Comparison of ENCODE assay signal across 14 cellular contexts in genomic region chr2:9238927-9239326, GRCh38. TPM values are rescaled to one million over a fixed set of nuclear protein-coding genes. Genes with fewer than 3 reads are reported as not detected.
DNase-seq lines count a peak whose midpoint lies in the region; ATAC-seq and TF ChIP-seq lines count a peak whose summit lies in the region.
"Had no signal": no experiment of that assay in that cellular context is flagged by ENCODE, and none has a peak within 500 bp of the region (broad histone marks: within the 10 kb centered on the region; RNA-seq: fewer than 3 reads in every experiment).

No MANE protein-coding gene starts in this region.

- no peak overlapping the region for H3K9ac ChIP-seq in mesenchymal stem cell (ENCODE audit: low read length)

- H3K27me3 ChIP-seq in heart left ventricle (no peaks in the 10 kb centered on the region), WERI-Rb-1 (ENCODE audit: insufficient read depth, low read depth, severe bottlenecking) (no peaks in the 10 kb centered on the region), mesenchymal stem cell (ENCODE audit: control insufficient read depth in 1 of 2, insufficient read depth in 1 of 2, low read length in 2 of 2) (no peaks in the 10 kb centered on the region), thyroid gland (no peaks in the 10 kb centered on the region)
- H3K27me3 ChIP-seq: stomach had no signal

- H3K4me1 ChIP-seq in heart left ventricle = peaks cover 18 to 87% (median 56%) of the 10 kb centered on the region in 12 donors
- peaks cover 26% of the 10 kb centered on the region for H3K4me1 ChIP-seq in mesenchymal stem cell (ENCODE audit: control insufficient read depth, insufficient read depth, low read depth, low read length)
- H3K4me1 ChIP-seq in thyroid gland = peaks cover 61 to 84% of the 10 kb centered on the region in 2 donors

- peaks cover 21% of the 10 kb centered on the region for H3K79me1 ChIP-seq in mesenchymal stem cell (replicated peaks; ENCODE audit: low read length, poor library complexity, severe bottlenecking)

- peak overlapping the region in 10 of 12 donors; percentile 11 to 87 (median 72) for H3K27ac ChIP-seq in heart left ventricle
- peak overlapping the region; percentile 32; the same call in 1 of the 2 replicates for H3K27ac ChIP-seq in WERI-Rb-1
- no peak overlapping the region for H3K27ac ChIP-seq in mesenchymal stem cell (ENCODE audit: low read length, poor library complexity, severe bottlenecking)
- peak overlapping the region in 2 of 3 donors; percentile 81 to 83 for H3K27ac ChIP-seq in thyroid gland
- H3K27ac ChIP-seq: SK-N-MC had no signal

- H3K36me3 ChIP-seq in heart left ventricle = no peaks in the 10 kb centered on the region
- no peaks in the 10 kb centered on the region for H3K36me3 ChIP-seq in WERI-Rb-1
- no peaks in the 10 kb centered on the region for H3K36me3 ChIP-seq in mesenchymal stem cell (ENCODE audit: control insufficient read depth in 1 of 2, insufficient read depth in 2 of 2, low read depth in 1 of 2, low read length in 2 of 2)
- no peaks in the 10 kb centered on the region for H3K36me3 ChIP-seq in thyroid gland
- H3K36me3 ChIP-seq: stomach had no signal

- H3K9me3 ChIP-seq in heart left ventricle = no peaks in the 10 kb centered on the region
- H3K9me3 ChIP-seq in WERI-Rb-1 (ENCODE audit: severe bottlenecking) = no peaks in the 10 kb centered on the region
- no peaks in the 10 kb centered on the region for H3K9me3 ChIP-seq in mesenchymal stem cell (ENCODE audit: control insufficient read depth, low read length)
- H3K9me3 ChIP-seq in thyroid gland = no peaks in the 10 kb centered on the region
- H3K9me3 ChIP-seq: stomach had no signal

- intact Hi-C loops in heart left ventricle (cut with DNase I) (loop anchor here in 1 of 10 donors (2.0 kb wide), 1 partner anchor 24 kb away; no protein-coding TSS in a partner anchor), left cardiac atrium (cut with DNase I) (no loop called here), thyroid gland (cut with DNase I) (no loop called here)

- peak overlapping the region; percentile 79 for H2BK120ac ChIP-seq in mesenchymal stem cell (ENCODE audit: low read depth, low read length)

- H4K8ac ChIP-seq in mesenchymal stem cell (ENCODE audit: low read length) = peak overlapping the region; percentile 87

- ATAC-seq in heart left ventricle (no peak), left cardiac atrium (no peak), GM19395 (IDR thresholded peaks at IDR 0.05; ENCODE audit: unreplicated experiment) (no peak)

- 63 to 74% (median 70%) methylated on average over 5 of the region's 5 CpGs for WGBS in heart left ventricle, 4 donors
- 85% methylated on average over 5 of the region's 5 CpGs for WGBS in mesenchymal stem cell
- 78 to 79% methylated on average over 5 of the region's 5 CpGs for WGBS in thyroid gland, 2 donors

- TF ChIP-seq CTCF in heart left ventricle (IDR thresholded peaks at IDR 0.05) = no peak
- TF ChIP-seq CTCF in WERI-Rb-1 (IDR thresholded peaks at IDR 0.05; ENCODE audit: low read depth, low read length) = no peak
- no peak for TF ChIP-seq CTCF in thyroid gland (IDR thresholded peaks at IDR 0.05)

- peak overlapping the region; percentile 74 to 81 for H3K4ac ChIP-seq in mesenchymal stem cell (ENCODE audit: low read depth in 1 of 2, low read length in 2 of 2)

- peak overlapping the region; percentile 87 for H4K91ac ChIP-seq in mesenchymal stem cell (ENCODE audit: low read length)

- H3K23ac ChIP-seq in mesenchymal stem cell (ENCODE audit: low read length in 2 of 2) = no peak overlapping the region

- peak overlapping the region; percentile 2 for H2BK5ac ChIP-seq in mesenchymal stem cell (ENCODE audit: low read depth, low read length, poor library complexity, severe bottlenecking)

- H3K4me3 ChIP-seq in heart left ventricle (no peak overlapping the region), WERI-Rb-1 (ENCODE audit: low read depth, low read length) (no peak overlapping the region), mesenchymal stem cell (ENCODE audit: insufficient read depth in 1 of 2, low read depth in 1 of 2, low read length in 2 of 2) (no peak overlapping the region), thyroid gland (replicated peaks in 1 of 3) (no peak overlapping the region)
- H3K4me3 ChIP-seq: SK-N-MC, stomach had no signal

- peak overlapping the region in 1 of 2 experiments; percentile 78 for H3K14ac ChIP-seq in mesenchymal stem cell (ENCODE audit: low read length in 2 of 2)

- peak overlapping the region; percentile 73 to 81 for H3K18ac ChIP-seq in mesenchymal stem cell (ENCODE audit: low read depth in 1 of 2, low read length in 2 of 2)

- peak overlapping the region; percentile 64 for H2AK5ac ChIP-seq in mesenchymal stem cell (ENCODE audit: low read length, severe bottlenecking)

- no peak overlapping the region for H2AFZ ChIP-seq in mesenchymal stem cell (ENCODE audit: low read depth, low read length)

- TF ChIP-seq POLR2A in heart left ventricle (IDR thresholded peaks at IDR 0.05) (no peak), thyroid gland (IDR thresholded peaks at IDR 0.05) (no peak)

- DNase-seq in heart left ventricle (no peak), left cardiac atrium (no peak), WERI-Rb-1 (no peak), mesenchymal stem cell (no peak), thyroid gland (no peak)
- DNase-seq in stimulated activated CD8-positive, alpha-beta memory T cell treated with anti-CD3 and anti-CD28 coated beads, Interleukin-4, amount 100 ng/mL, for 48 hours = no peak
- no peak for DNase-seq in stimulated activated CD4-positive, alpha-beta T cell treated with anti-CD3 and anti-CD28 coated beads, Interleukin-2, amount 100 ng/mL, for 24 hours
- DNase-seq: activated CD8-positive, alpha-beta memory T cell treated with anti-CD3 and anti-CD28 coated beads, Interleukin-2, amount 50 U/mL, for 48 hours; KBM-7; naive B cell; NCI-H1436 treated with DMSO at 0.1 percent for 48 hours; stomach had no signal

- H2BK12ac ChIP-seq in mesenchymal stem cell (ENCODE audit: low read length in 2 of 2) = peak overlapping the region; percentile 59 to 75

- peak overlapping the region; percentile 91 for H2BK15ac ChIP-seq in mesenchymal stem cell (ENCODE audit: low read depth, poor library complexity, severe bottlenecking)

- H3K4me2 ChIP-seq in mesenchymal stem cell (ENCODE audit: low read length, poor library complexity, severe bottlenecking) = no peak overlapping the region

RNA-seq across cellular contexts. Expression of gene ASAP2, which starts 32.3 kb away (rescaled TPM):
- total RNA-seq in heart left ventricle = 10 to 100 TPM in 7 of 9 donors, 1 to 10 TPM in 2; 7.4 to 17.0 (median 12.9) TPM
- 1 to 10 TPM; 6.7 to 8.0 TPM for polyA plus RNA-seq in heart left ventricle
- 10 to 100 TPM; 13.4 to 18.2 TPM for total RNA-seq in left cardiac atrium
- 27.5 TPM for polyA plus RNA-seq in mesenchymal stem cell (2013, experiment 1 of 2)
- polyA plus RNA-seq in mesenchymal stem cell (2013, experiment 2 of 2) = 23.9 TPM
- 10 to 100 TPM; 40.3 to 55.3 (median 47.3) TPM for total RNA-seq in thyroid gland
